ENCODE assay signal across 34 cellular contexts in the genomic region with DNA sequence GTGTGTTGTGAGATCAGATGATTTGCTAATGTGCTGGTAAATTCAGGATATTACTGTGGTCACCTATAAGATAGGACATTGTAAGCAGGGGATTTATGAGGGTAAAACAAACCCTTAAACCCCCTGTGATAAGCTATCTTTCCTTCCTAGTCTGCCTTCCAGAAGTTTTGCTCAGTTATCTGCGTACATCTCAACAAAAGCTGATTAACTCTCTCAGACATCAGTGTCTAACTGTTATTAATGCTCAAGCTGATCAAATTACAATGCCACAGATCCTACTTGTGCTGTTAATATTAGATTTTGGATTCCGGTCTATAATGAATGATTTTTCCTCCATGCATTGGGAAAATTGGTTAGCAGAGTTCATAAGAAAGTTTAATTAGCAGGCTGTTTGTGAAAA. TPM values are rescaled to one million over a fixed set of nuclear protein-coding genes. Genes with fewer than 3 reads are reported as not detected.
"Had no signal": no experiment of that assay in that cellular context is flagged by ENCODE, and none has a peak within 500 bp of the region (broad histone marks: within the 10 kb centered on the region; RNA-seq: fewer than 3 reads in every experiment).

No MANE protein-coding gene starts in this region.

- H3K4me3 ChIP-seq: cardiac muscle cell, K562, Peyer's patch, SJSA1 had no signal

- DNase-seq: activated CD4-positive, alpha-beta memory T cell treated with anti-CD3 and anti-CD28 coated beads for 36 hours; activated CD4-positive, alpha-beta T cell treated with anti-CD3 and anti-CD28 coated beads for 36 hours; activated CD4-positive, alpha-beta T cell treated with anti-CD3 and anti-CD28 coated beads, Interleukin-2, amount 10 ng/mL, durations not matched to agents 7 days and 5 days; activated CD8-positive, alpha-beta memory T cell treated with anti-CD3 and anti-CD28 coated beads, Interleukin-2, amount 10 ng/mL, durations not matched to agents 7 days and 5 days; activated CD8-positive, alpha-beta memory T cell treated with anti-CD3 and anti-CD28 coated beads, Interleukin-2, amount 50 U/mL, for 48 hours; activated effector memory CD4-positive, alpha-beta T cell treated with Interleukin-2 at 50 U/mL for 16 hours; activated naive CD4-positive, alpha-beta T cell treated with anti-CD3 and anti-CD28 coated beads, Interleukin-2, amount 10 ng/mL, durations not matched to agents 7 days and 5 days; activated naive CD8-positive, alpha-beta T cell treated with anti-CD3 and anti-CD28 coated beads, Interleukin-2, amount 50 U/mL, for 24 hours; activated T-cell treated with anti-CD3 and anti-CD28 coated beads, Interleukin-2, amount 50 U/mL, for 48 hours; aorta; NCI-H1092 treated with DMSO at 0.1 percent for 48 hours; NCI-H1417; NCI-H187 treated with DMSO at 0.1 percent for 48 hours; NCI-H2081; NCI-H2171 treated with DMSO at 0.1 percent for 48 hours; NCI-H2227 treated with DMSO at 0.1 percent for 48 hours; NCI-H446 treated with DMSO at 0.1 percent for 48 hours; NCI-H69; NK-92 treated with Interleukin-12 subunit alpha and Interleukin-12 subunit beta, amount 100 ng/mL, for 24 hours; Peyer's patch; RPMI8226; SHP77 treated with DMSO at 0.1 percent for 48 hours; T1000 had no signal

- H3K4me3 Mint-ChIP-seq: activated CD4-positive, alpha-beta memory T cell treated with anti-CD3 and anti-CD28 coated beads for 36 hours; activated CD4-positive, alpha-beta T cell treated with anti-CD3 and anti-CD28 coated beads for 36 hours; activated CD4-positive, alpha-beta T cell treated with anti-CD3 and anti-CD28 coated beads, Interleukin-2, amount 10 ng/mL, durations not matched to agents 7 days and 5 days; activated CD8-positive, alpha-beta memory T cell treated with anti-CD3 and anti-CD28 coated beads, Interleukin-2, amount 10 ng/mL, durations not matched to agents 7 days and 5 days; activated naive CD4-positive, alpha-beta T cell treated with anti-CD3 and anti-CD28 coated beads, Interleukin-2, amount 10 ng/mL, durations not matched to agents 7 days and 5 days; activated naive CD8-positive, alpha-beta T cell; activated naive CD8-positive, alpha-beta T cell treated with anti-CD3 and anti-CD28 coated beads, Interleukin-2, amount 50 U/mL, for 24 hours; central memory CD8-positive, alpha-beta T cell; WTC11 had no signal

- H3K9me3 Mint-ChIP-seq: activated CD4-positive, alpha-beta memory T cell treated with anti-CD3 and anti-CD28 coated beads for 36 hours; activated CD4-positive, alpha-beta T cell treated with anti-CD3 and anti-CD28 coated beads, Interleukin-2, amount 10 ng/mL, durations not matched to agents 7 days and 5 days; activated naive CD4-positive, alpha-beta T cell treated with anti-CD3 and anti-CD28 coated beads, Interleukin-2, amount 10 ng/mL, durations not matched to agents 7 days and 5 days; activated naive CD8-positive, alpha-beta T cell treated with anti-CD3 and anti-CD28 coated beads, Interleukin-2, amount 50 U/mL, for 24 hours; central memory CD8-positive, alpha-beta T cell; WTC11 had no signal

- H3K27me3 ChIP-seq: cardiac muscle cell, Peyer's patch had no signal

- ATAC-seq: activated CD4-positive, alpha-beta T cell treated with anti-CD3 and anti-CD28 coated beads for 36 hours; activated CD4-positive, CD25-positive, alpha-beta regulatory T cell treated with anti-CD3 and anti-CD28 coated beads, Interleukin-2, amount 50 U/mL, for 24 hours; activated CD8-positive, alpha-beta memory T cell treated with anti-CD3 and anti-CD28 coated beads, Interleukin-2, amount 10 ng/mL, durations not matched to agents 7 days and 5 days; activated naive CD8-positive, alpha-beta T cell treated with anti-CD3 and anti-CD28 coated beads, Interleukin-2, amount 50 U/mL, for 24 hours; K562; PC-3; WTC11 had no signal

- H3K36me3 ChIP-seq: cardiac muscle cell, Peyer's patch, SJSA1 had no signal

- H3K4me1 Mint-ChIP-seq: activated CD4-positive, alpha-beta T cell treated with anti-CD3 and anti-CD28 coated beads for 36 hours; activated CD4-positive, alpha-beta T cell treated with anti-CD3 and anti-CD28 coated beads, Interleukin-2, amount 10 ng/mL, durations not matched to agents 7 days and 5 days; activated CD8-positive, alpha-beta memory T cell treated with anti-CD3 and anti-CD28 coated beads, Interleukin-2, amount 10 ng/mL, durations not matched to agents 7 days and 5 days; activated naive CD4-positive, alpha-beta T cell treated with anti-CD3 and anti-CD28 coated beads, Interleukin-2, amount 10 ng/mL, durations not matched to agents 7 days and 5 days; activated naive CD8-positive, alpha-beta T cell treated with anti-CD3 and anti-CD28 coated beads, Interleukin-2, amount 50 U/mL, for 24 hours; central memory CD8-positive, alpha-beta T cell had no signal

- H3K9me3 ChIP-seq: Peyer's patch, SJSA1 had no signal

- H3K27ac ChIP-seq: cardiac muscle cell, Peyer's patch, SJSA1 had no signal

- H3K36me3 Mint-ChIP-seq: activated CD4-positive, alpha-beta memory T cell treated with anti-CD3 and anti-CD28 coated beads for 36 hours; activated CD8-positive, alpha-beta memory T cell treated with anti-CD3 and anti-CD28 coated beads, Interleukin-2, amount 10 ng/mL, durations not matched to agents 7 days and 5 days; activated naive CD4-positive, alpha-beta T cell treated with anti-CD3 and anti-CD28 coated beads, Interleukin-2, amount 10 ng/mL, durations not matched to agents 7 days and 5 days; activated naive CD8-positive, alpha-beta T cell; WTC11 had no signal

- H3K27ac Mint-ChIP-seq: activated CD4-positive, alpha-beta memory T cell treated with anti-CD3 and anti-CD28 coated beads for 36 hours; activated CD4-positive, alpha-beta T cell treated with anti-CD3 and anti-CD28 coated beads for 36 hours; activated CD4-positive, alpha-beta T cell treated with anti-CD3 and anti-CD28 coated beads, Interleukin-2, amount 10 ng/mL, durations not matched to agents 7 days and 5 days; activated CD8-positive, alpha-beta memory T cell treated with anti-CD3 and anti-CD28 coated beads, Interleukin-2, amount 10 ng/mL, durations not matched to agents 7 days and 5 days; activated naive CD4-positive, alpha-beta T cell treated with anti-CD3 and anti-CD28 coated beads, Interleukin-2, amount 10 ng/mL, durations not matched to agents 7 days and 5 days; activated naive CD8-positive, alpha-beta T cell; activated naive CD8-positive, alpha-beta T cell treated with anti-CD3 and anti-CD28 coated beads, Interleukin-2, amount 50 U/mL, for 24 hours; WTC11 had no signal

- H3K27me3 Mint-ChIP-seq: activated CD4-positive, alpha-beta memory T cell treated with anti-CD3 and anti-CD28 coated beads for 36 hours; activated CD4-positive, alpha-beta T cell treated with anti-CD3 and anti-CD28 coated beads for 36 hours; activated CD4-positive, alpha-beta T cell treated with anti-CD3 and anti-CD28 coated beads, Interleukin-2, amount 10 ng/mL, durations not matched to agents 7 days and 5 days; activated CD8-positive, alpha-beta memory T cell treated with anti-CD3 and anti-CD28 coated beads, Interleukin-2, amount 10 ng/mL, durations not matched to agents 7 days and 5 days; activated naive CD4-positive, alpha-beta T cell treated with anti-CD3 and anti-CD28 coated beads, Interleukin-2, amount 10 ng/mL, durations not matched to agents 7 days and 5 days; activated naive CD8-positive, alpha-beta T cell; activated naive CD8-positive, alpha-beta T cell treated with anti-CD3 and anti-CD28 coated beads, Interleukin-2, amount 50 U/mL, for 24 hours had no signal

RNA-seq across cellular contexts. Expression of gene ELAVL4, which starts 48.6 kb away (rescaled TPM):
- total RNA-seq: activated CD4-positive, alpha-beta memory T cell treated with anti-CD3 and anti-CD28 coated beads for 36 hours; activated CD4-positive, alpha-beta T cell treated with anti-CD3 and anti-CD28 coated beads for 36 hours; activated CD4-positive, alpha-beta T cell treated with anti-CD3 and anti-CD28 coated beads, Interleukin-2, amount 10 ng/mL, durations not matched to agents 7 days and 5 days; activated CD8-positive, alpha-beta memory T cell treated with anti-CD3 and anti-CD28 coated beads, Interleukin-2, amount 10 ng/mL, durations not matched to agents 7 days and 5 days; cardiac muscle cell; K562; M059J; PC-3; SJSA1; T-helper 1 cell treated with Interleukin-12 subunit alpha and Interleukin-12 subunit beta and Interleukin-4 antibody, amounts not matched to agents 30 ng/mL and 1 ng/mL, for 36 hours; T-helper 2 cell treated with Interferon-gamma antibody and Interleukin-4, amounts not matched to agents 100 ng/mL and 5 ng/mL, for 36 hours had no signal
